ENCODE assay signal across 1 cellular context in the genomic region with DNA sequence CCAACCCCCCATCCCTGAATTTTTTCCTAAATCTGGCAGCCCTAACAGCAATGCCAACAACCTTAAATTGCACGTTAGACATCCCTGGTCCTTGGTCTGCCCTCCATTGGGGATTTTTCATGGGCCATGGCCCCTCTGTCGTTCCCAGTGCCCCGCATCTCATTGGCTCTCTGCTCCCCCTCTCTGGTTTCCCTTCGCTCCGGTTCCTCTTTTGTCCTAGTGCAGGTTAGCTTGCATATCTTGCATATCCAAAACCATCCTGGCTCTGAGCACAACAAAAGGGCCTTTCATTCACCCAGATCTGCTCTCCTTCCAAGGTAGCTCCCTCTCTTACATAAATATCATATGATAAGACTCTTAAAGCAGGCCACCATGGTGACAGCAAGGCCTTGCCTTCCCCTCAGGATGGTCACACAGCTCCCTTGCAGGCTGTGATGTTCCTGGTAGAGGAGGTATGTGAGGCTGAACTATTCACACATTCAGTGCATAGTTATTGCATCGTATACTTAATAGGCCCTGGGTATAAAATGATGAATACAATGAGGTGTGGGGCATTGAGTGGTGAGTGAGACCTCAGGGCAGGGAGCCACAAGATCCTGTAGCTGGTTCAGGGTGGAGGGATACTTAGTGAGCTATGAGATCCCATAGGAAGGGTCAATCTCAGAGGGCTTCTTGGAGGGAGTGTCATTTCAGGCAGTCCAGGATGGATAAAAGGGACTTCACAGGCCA.
A peak's percentile ranks its signal among the peaks of the same experiment; 100 is the strongest.
TF ChIP-seq lines count a peak whose summit lies in the region.

No MANE protein-coding gene starts in this region.

TF ChIP-seq in K562, 482 proteins besides CTCF, POLR2A, EP300 and RAD21:
- TF ChIP-seq NFXL1 (CRISPR knock-in tag; IDR thresholded peaks at IDR 0.05), result no peak
- TF ChIP-seq, protein P1, sequence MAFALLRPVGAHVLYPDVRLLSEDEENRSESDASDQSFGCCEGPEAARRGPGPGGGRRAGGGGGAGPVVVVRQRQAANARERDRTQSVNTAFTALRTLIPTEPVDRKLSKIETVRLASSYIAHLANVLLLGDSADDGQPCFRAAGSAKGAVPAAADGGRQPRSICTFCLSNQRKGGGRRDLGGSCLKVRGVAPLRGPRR (CRISPR knock-in tag; IDR thresholded peaks at IDR 0.05), result no peak
- TF ChIP-seq BCOR (IDR thresholded peaks at IDR 0.05), result peak; percentile 45; the same call in 1 of the 2 replicates
- TF ChIP-seq, protein P2, sequence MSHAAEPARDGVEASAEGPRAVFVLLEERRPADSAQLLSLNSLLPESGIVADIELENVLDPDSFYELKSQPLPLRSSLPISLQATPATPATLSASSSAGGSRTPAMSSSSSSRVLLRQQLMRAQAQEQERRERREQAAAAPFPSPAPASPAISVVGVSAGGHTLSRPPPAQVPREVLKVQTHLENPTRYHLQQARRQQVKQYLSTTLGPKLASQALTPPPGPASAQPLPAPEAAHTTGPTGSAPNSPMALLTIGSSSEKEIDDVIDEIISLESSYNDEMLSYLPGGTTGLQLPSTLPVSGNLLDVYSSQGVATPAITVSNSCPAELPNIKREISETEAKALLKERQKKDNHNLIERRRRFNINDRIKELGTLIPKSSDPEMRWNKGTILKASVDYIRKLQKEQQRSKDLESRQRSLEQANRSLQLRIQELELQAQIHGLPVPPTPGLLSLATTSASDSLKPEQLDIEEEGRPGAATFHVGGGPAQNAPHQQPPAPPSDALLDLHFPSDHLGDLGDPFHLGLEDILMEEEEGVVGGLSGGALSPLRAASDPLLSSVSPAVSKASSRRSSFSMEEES (CRISPR knock-in tag; IDR thresholded peaks at IDR 0.05), result no peak
- TF ChIP-seq ZSCAN32 (CRISPR knock-in tag; IDR thresholded peaks at IDR 0.05), result peak; percentile 56; the same call in 1 of the 2 replicates
- TF ChIP-seq PTBP1 (IDR thresholded peaks at IDR 0.05; ENCODE audit: low read depth, low read length), result no peak
- TF ChIP-seq, protein P3, sequence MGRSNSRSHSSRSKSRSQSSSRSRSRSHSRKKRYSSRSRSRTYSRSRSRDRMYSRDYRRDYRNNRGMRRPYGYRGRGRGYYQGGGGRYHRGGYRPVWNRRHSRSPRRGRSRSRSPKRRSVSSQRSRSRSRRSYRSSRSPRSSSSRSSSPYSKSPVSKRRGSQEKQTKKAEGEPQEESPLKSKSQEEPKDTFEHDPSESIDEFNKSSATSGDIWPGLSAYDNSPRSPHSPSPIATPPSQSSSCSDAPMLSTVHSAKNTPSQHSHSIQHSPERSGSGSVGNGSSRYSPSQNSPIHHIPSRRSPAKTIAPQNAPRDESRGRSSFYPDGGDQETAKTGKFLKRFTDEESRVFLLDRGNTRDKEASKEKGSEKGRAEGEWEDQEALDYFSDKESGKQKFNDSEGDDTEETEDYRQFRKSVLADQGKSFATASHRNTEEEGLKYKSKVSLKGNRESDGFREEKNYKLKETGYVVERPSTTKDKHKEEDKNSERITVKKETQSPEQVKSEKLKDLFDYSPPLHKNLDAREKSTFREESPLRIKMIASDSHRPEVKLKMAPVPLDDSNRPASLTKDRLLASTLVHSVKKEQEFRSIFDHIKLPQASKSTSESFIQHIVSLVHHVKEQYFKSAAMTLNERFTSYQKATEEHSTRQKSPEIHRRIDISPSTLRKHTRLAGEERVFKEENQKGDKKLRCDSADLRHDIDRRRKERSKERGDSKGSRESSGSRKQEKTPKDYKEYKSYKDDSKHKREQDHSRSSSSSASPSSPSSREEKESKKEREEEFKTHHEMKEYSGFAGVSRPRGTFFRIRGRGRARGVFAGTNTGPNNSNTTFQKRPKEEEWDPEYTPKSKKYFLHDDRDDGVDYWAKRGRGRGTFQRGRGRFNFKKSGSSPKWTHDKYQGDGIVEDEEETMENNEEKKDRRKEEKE (IDR thresholded peaks at IDR 0.05; ENCODE audit: borderline replicate concordance in 1 of 2, control insufficient read depth in 1 of 2, low read depth in 2 of 2, low read length in 1 of 2), result no peak
- 0 out of 2 replicates have a peak, but pooled peaks have one; percentile 22 for TF ChIP-seq ATF7 (IDR thresholded peaks at IDR 0.05)
- no peak for TF ChIP-seq MCM2 (IDR thresholded peaks at IDR 0.05; ENCODE audit: low read depth)
- TF ChIP-seq PPARD (CRISPR knock-in tag; IDR thresholded peaks at IDR 0.05), result no peak
- TF ChIP-seq FOS (IDR thresholded peaks at IDR 0.05; ENCODE audit: extremely low read depth, insufficient read length), result no peak
- TF ChIP-seq SPI1 (IDR thresholded peaks at IDR 0.05; ENCODE audit: borderline replicate concordance, low read depth, low read length), result peak; percentile 59; the same call in 1 of the 2 replicates
- TF ChIP-seq CEBPB (tag; IDR thresholded peaks at IDR 0.05), result peak; percentile 84
- TF ChIP-seq SMAD2 (IDR thresholded peaks at IDR 0.05; ENCODE audit: low read depth, low read length), result no peak
- no peak for TF ChIP-seq ELF4 (CRISPR knock-in tag; IDR thresholded peaks at IDR 0.05)
- 0 out of 4 replicates have a peak, but pooled peaks of 1 of the 2 experiments have one; percentile 30 for TF ChIP-seq KDM1A (IDR thresholded peaks at IDR 0.05)
- no peak for TF ChIP-seq CC2D1A (IDR thresholded peaks at IDR 0.05)
- peak; percentile 81 for TF ChIP-seq ZFP36 (IDR thresholded peaks at IDR 0.05; ENCODE audit: low read depth, low read length, partially characterized antibody)
- TF ChIP-seq, protein P4, sequence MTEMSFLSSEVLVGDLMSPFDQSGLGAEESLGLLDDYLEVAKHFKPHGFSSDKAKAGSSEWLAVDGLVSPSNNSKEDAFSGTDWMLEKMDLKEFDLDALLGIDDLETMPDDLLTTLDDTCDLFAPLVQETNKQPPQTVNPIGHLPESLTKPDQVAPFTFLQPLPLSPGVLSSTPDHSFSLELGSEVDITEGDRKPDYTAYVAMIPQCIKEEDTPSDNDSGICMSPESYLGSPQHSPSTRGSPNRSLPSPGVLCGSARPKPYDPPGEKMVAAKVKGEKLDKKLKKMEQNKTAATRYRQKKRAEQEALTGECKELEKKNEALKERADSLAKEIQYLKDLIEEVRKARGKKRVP (CRISPR knock-in tag; IDR thresholded peaks at IDR 0.05), result peak; percentile 62; the same call in 1 of the 2 replicates
- no peak for TF ChIP-seq ZBTB12 (CRISPR knock-in tag; IDR thresholded peaks at IDR 0.05)
- peak; percentile 76 for TF ChIP-seq ATF3 (IDR thresholded peaks at IDR 0.05)
- no peak for TF ChIP-seq ATF3 (CRISPR knock-in tag; conservative IDR thresholded peaks at IDR 0.05)
- TF ChIP-seq CCAR2 (IDR thresholded peaks at IDR 0.05; ENCODE audit: low read depth, low read length), result no peak
- TF ChIP-seq CEBPG (CRISPR knock-in tag; IDR thresholded peaks at IDR 0.05), result peak; percentile 77
- TF ChIP-seq CEBPG (tag; conservative IDR thresholded peaks at IDR 0.05 in 1 of 2, IDR thresholded peaks at IDR 0.05 in 1 of 2), result peak; percentile 73 to 88
- TF ChIP-seq, protein P5, sequence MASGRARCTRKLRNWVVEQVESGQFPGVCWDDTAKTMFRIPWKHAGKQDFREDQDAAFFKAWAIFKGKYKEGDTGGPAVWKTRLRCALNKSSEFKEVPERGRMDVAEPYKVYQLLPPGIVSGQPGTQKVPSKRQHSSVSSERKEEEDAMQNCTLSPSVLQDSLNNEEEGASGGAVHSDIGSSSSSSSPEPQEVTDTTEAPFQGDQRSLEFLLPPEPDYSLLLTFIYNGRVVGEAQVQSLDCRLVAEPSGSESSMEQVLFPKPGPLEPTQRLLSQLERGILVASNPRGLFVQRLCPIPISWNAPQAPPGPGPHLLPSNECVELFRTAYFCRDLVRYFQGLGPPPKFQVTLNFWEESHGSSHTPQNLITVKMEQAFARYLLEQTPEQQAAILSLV (tag; IDR thresholded peaks at IDR 0.05), result peak; percentile 11; the same call in 1 of the 2 replicates
